Comparison of ENCODE assay signal across 8 cellular contexts in genomic region chr17:31009036-31009702, GRCh38. TPM values are rescaled to one million over a fixed set of nuclear protein-coding genes. Genes with fewer than 3 reads are reported as not detected.
DNase-seq lines count a peak whose midpoint lies in the region; TF ChIP-seq lines count a peak whose summit lies in the region.
"Not testable (repeated sequence)": the region's sequence is repeated elsewhere in the genome, so short reads cannot be mapped to it uniquely, and the experiment has no call there.

No MANE protein-coding gene starts in this region.

- H3K23ac ChIP-seq in trophoblast cell (ENCODE audit: low read length) = not testable (repeated sequence)

- H4K91ac ChIP-seq in trophoblast cell (ENCODE audit: low read depth, low read length) = not testable (repeated sequence)

- H2AK5ac ChIP-seq in trophoblast cell (ENCODE audit: low read length) = not testable (repeated sequence)

- H3K4me3 ChIP-seq in DOHH2 (ENCODE audit: low read length) = peak overlapping the region; percentile 87
- not testable (repeated sequence) for H3K4me3 ChIP-seq in MM.1S (ENCODE audit: low read length)
- peak overlapping the region; percentile 61 for H3K4me3 ChIP-seq in fibroblast of mammary gland (ENCODE audit: control insufficient read depth, low read depth, low read length)
- peak overlapping the region; percentile 65 for H3K4me3 ChIP-seq in kidney epithelial cell (ENCODE audit: low read depth, low read length)
- H3K4me3 ChIP-seq in trophoblast cell (ENCODE audit: low read depth, low read length) = peak overlapping the region; percentile 78
- peak overlapping the region; percentile 71 to 78 for H3K4me3 ChIP-seq in testis

- H3K18ac ChIP-seq in trophoblast cell (ENCODE audit: low read length) = not testable (repeated sequence)

- not testable (repeated sequence) for H3K9me2 ChIP-seq in DOHH2 (replicated peaks; ENCODE audit: control insufficient read depth, low read length); MM.1S (replicated peaks; ENCODE audit: insufficient read depth, low read length)

- not testable (repeated sequence) for H3K36me3 ChIP-seq in DOHH2 (ENCODE audit: control insufficient read depth, low read length); MM.1S (replicated peaks; ENCODE audit: insufficient read depth, low read length); kidney epithelial cell (ENCODE audit: control insufficient read depth, insufficient read depth, low read length); trophoblast cell (ENCODE audit: control insufficient read depth in 1 of 2, insufficient read depth in 2 of 2, low read length in 2 of 2); testis (ENCODE audit: low read depth, missing control alignments)

- not testable (repeated sequence) for H2BK5ac ChIP-seq in trophoblast cell (ENCODE audit: low read depth, low read length, poor library complexity)

- H3K79me2 ChIP-seq in DOHH2 (ENCODE audit: control insufficient read depth, low read length); MM.1S (ENCODE audit: low read length); trophoblast cell (ENCODE audit: control insufficient read depth, insufficient read depth, low read length, poor library complexity): not testable (repeated sequence)

- H3K9ac ChIP-seq in MM.1S (ENCODE audit: low read length) = not testable (repeated sequence)
- peak overlapping the region; percentile 4 for H3K9ac ChIP-seq in trophoblast cell (ENCODE audit: low read length)

- peak overlapping the region; percentile 93 for H3K4me2 ChIP-seq in DOHH2 (ENCODE audit: low read length)
- H3K4me2 ChIP-seq in MM.1S (ENCODE audit: low read depth, low read length) = not testable (repeated sequence)
- H3K4me2 ChIP-seq in trophoblast cell (ENCODE audit: low read length) = peak overlapping the region; percentile 81

- TF ChIP-seq POLR2A in testis (IDR thresholded peaks at IDR 0.05) = not testable (repeated sequence)

- H3K14ac ChIP-seq in trophoblast cell (ENCODE audit: low read length) = not testable (repeated sequence)

- not testable (repeated sequence) for H3K79me1 ChIP-seq in trophoblast cell (ENCODE audit: low read length)

- no CpG with 5 or more reads among the region's 34 CpGs for WGBS in trophoblast cell (ENCODE audit: extremely low coverage, insufficient coverage, insufficient read length)
- 2 to 10% methylated on average over 17 to 32 of the region's 34 CpGs for WGBS in testis, 2 donors

- not testable (repeated sequence) for H4K12ac ChIP-seq in trophoblast cell (ENCODE audit: low read depth, low read length)

- DNase-seq in MM.1S; kidney epithelial cell (ENCODE audit: low read depth): not testable (repeated sequence)
- peak; percentile 28 to 34 for DNase-seq in activated CD4-positive, alpha-beta T cell treated with anti-CD3 and anti-CD28 coated beads, Interleukin-2, amount 50 U/mL, for 48 hours
- DNase-seq in astrocyte of the hippocampus (ENCODE audit: low read depth, low spot score) = peak; percentile 34
- DNase-seq in fibroblast of mammary gland (ENCODE audit: low read depth) = peak; percentile 17
- DNase-seq in trophoblast cell = peak in 1 of 2 donors; percentile 13
- DNase-seq in testis = peak; percentile 20

- H4K8ac ChIP-seq in trophoblast cell (ENCODE audit: low read depth, low read length) = peak overlapping the region; percentile 2

- H3K27me3 ChIP-seq in DOHH2 (ENCODE audit: control insufficient read depth, low read length); MM.1S (replicated peaks; ENCODE audit: insufficient read depth, low read length); kidney epithelial cell (ENCODE audit: control insufficient read depth, insufficient read depth, low read length); trophoblast cell (ENCODE audit: insufficient read depth, low read length); testis: not testable (repeated sequence)

- not testable (repeated sequence) for TF ChIP-seq CTCF in DOHH2 (IDR thresholded peaks at IDR 0.05; ENCODE audit: low read depth, low read length, poor library complexity, severe bottlenecking); MM.1S (IDR thresholded peaks at IDR 0.05; ENCODE audit: low read length); fibroblast of mammary gland (conservative IDR thresholded peaks at IDR 0.05; ENCODE audit: control insufficient read depth, insufficient read depth, low read depth, low read length); kidney epithelial cell (IDR thresholded peaks at IDR 0.05; ENCODE audit: insufficient read depth, low read length, poor library complexity, severe bottlenecking); testis (IDR thresholded peaks at IDR 0.05)

- H3K9me3 ChIP-seq in DOHH2 (ENCODE audit: control insufficient read depth, insufficient read depth, low read length); MM.1S (replicated peaks; ENCODE audit: insufficient read depth, low read length); trophoblast cell (ENCODE audit: insufficient read depth, low read depth, low read length); testis: not testable (repeated sequence)

- intact Hi-C loops in testis (cut with DNase I; ENCODE audit: low total_unique reads) = loop anchor here (10.0 kb wide), 1 partner anchor 206 kb away; no protein-coding TSS in a partner anchor

- H2BK120ac ChIP-seq in trophoblast cell (ENCODE audit: insufficient read depth, low read length, poor library complexity) = not testable (repeated sequence)

- H2AFZ ChIP-seq in MM.1S (ENCODE audit: low read length) (peak overlapping the region; percentile 66; the same call in 1 of the 2 replicates), trophoblast cell (ENCODE audit: insufficient read depth, low read length, poor library complexity) (peak overlapping the region; percentile 77)

- H3K4ac ChIP-seq in trophoblast cell (ENCODE audit: low read depth, low read length) = not testable (repeated sequence)

- peaks cover 33% of the 10 kb centered on the region for H3K4me1 ChIP-seq in DOHH2 (ENCODE audit: control insufficient read depth, low read length)
- H3K4me1 ChIP-seq in MM.1S (ENCODE audit: low read length); trophoblast cell (ENCODE audit: control insufficient read depth in 1 of 2, insufficient read depth in 2 of 2, low read length in 2 of 2); testis: not testable (repeated sequence)

- not testable (repeated sequence) for H3F3A ChIP-seq in DOHH2 (ENCODE audit: control insufficient read depth, insufficient read depth); MM.1S (ENCODE audit: insufficient read depth, low read length)

- not testable (repeated sequence) for H4K20me1 ChIP-seq in DOHH2 (ENCODE audit: control insufficient read depth, insufficient read depth, low read depth, low read length); MM.1S (ENCODE audit: insufficient read depth, low read length)

- peak overlapping the region; percentile 41 for H3K27ac ChIP-seq in DOHH2 (ENCODE audit: low read depth, low read length)
- H3K27ac ChIP-seq in MM.1S (ENCODE audit: low read length); trophoblast cell (ENCODE audit: low read depth, low read length): not testable (repeated sequence)
- peak overlapping the region; percentile 86 to 89 for H3K27ac ChIP-seq in testis

- H2BK12ac ChIP-seq in trophoblast cell (ENCODE audit: low read length) = not testable (repeated sequence)

RNA-seq across cellular contexts. Expression of gene RNF135, which starts 38.3 kb away (rescaled TPM):
- total RNA-seq in kidney epithelial cell = 11.1 and 11.8 TPM in 2 replicates
- 5.1 and 5.2 TPM in 2 replicates for polyA plus RNA-seq in trophoblast cell (2013)
- 10 to 100 TPM; 20.6 to 24.2 TPM for total RNA-seq in testis
- polyA plus RNA-seq in testis (ENCODE audit: insufficient read depth, low read depth, low replicate concordance) = 12.9 TPM
